ENCODE assay signal across 16 cellular contexts in the genomic region with DNA sequence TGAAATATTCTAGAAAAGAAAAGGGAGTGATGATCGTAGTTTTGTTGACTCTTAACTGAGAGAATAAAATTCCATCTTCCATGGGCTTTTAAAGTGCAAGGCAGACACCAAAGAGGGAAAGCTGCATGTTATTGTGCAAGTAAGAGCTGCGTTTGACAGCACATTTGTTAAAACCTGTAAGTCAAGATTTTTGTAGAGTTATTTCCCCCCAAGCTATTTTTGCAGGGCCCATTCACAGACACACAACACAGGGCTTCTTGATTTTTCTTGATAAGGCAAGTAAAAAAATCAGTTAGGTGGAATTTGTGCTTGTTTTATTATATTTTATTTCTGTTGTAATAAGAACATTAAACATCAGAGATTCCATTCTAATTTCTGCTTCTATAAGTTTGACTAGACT. TPM values are rescaled to one million over a fixed set of nuclear protein-coding genes. Genes with fewer than 3 reads are reported as not detected.
DNase-seq lines count a peak whose midpoint lies in the region; ATAC-seq, FAIRE-seq and TF ChIP-seq lines count a peak whose summit lies in the region.
"Had no signal": no experiment of that assay in that cellular context is flagged by ENCODE, and none has a peak within 500 bp of the region (broad histone marks: within the 10 kb centered on the region; RNA-seq: fewer than 3 reads in every experiment).

No MANE protein-coding gene starts in this region.

- no peak overlapping the region for H3K9ac ChIP-seq in PC-3 (ENCODE audit: low read length)

- H3F3A ChIP-seq in PC-3 (ENCODE audit: low read length, unreplicated experiment): no peaks in the 10 kb centered on the region

- CTCF ChIA-PET in PC-3 (lab: Charles Lee): no interaction called here
- CTCF ChIA-PET in CD4-positive, alpha-beta memory T cell (lab: Charles Lee; ENCODE audit: partially characterized antibody): no interaction called here

- no peaks in the 10 kb centered on the region for H4K20me1 ChIP-seq in PC-3 (ENCODE audit: low read length)

- FAIRE-seq in bronchial epithelial cell (lab: Jason Lieb, UNC): no peak

- no peak overlapping the region for H3K4me2 ChIP-seq in PC-3 (ENCODE audit: low read length)

- intact Hi-C loops in PC-3 (cut with micrococcal nuclease): no loop called here
- intact Hi-C loops in CD4-positive, alpha-beta memory T cell (cut with micrococcal nuclease): no loop called here

- no TSS peak for BruUV-seq in PC-3 (replicated peaks; lab: Mats Ljungman, UMichigan)

- peak overlapping the region; percentile 73 for H3K4me3 Mint-ChIP-seq in type B pancreatic cell
- no peak overlapping the region for H3K4me3 Mint-ChIP-seq in CD4-positive, alpha-beta memory T cell
- H3K4me3 Mint-ChIP-seq: H9 had no signal

- DNase-seq in PC-3 (peak; percentile 49), bronchial epithelial cell (ENCODE audit: low read depth) (peak; percentile 67), left kidney (ENCODE audit: low read depth, low spot score) (peak; percentile 29), type B pancreatic cell (ENCODE audit: extremely low spot score, unreplicated experiment) (no peak)
- no peak for DNase-seq in CD4-positive, alpha-beta memory T cell
- DNase-seq in stimulated activated naive CD4-positive, alpha-beta T cell (lab: John Stamatoyannopoulos, UW): no peak
- DNase-seq: ACHN, C1 segment of cervical spinal cord, DMS79, H9, Kasumi-1, MM.1S, NCI-H1092 treated with DMSO at 0.1 percent for 48 hours, NCI-H2081 treated with DMSO at 0.1 percent for 48 hours, SJCRH30 had no signal

- peaks cover 5% of the 10 kb centered on the region for H3K9me3 Mint-ChIP-seq in type B pancreatic cell
- H3K9me3 Mint-ChIP-seq in CD4-positive, alpha-beta memory T cell: no peaks in the 10 kb centered on the region

- H3K9me3 ChIP-seq in PC-3 (ENCODE audit: low read length): no peaks in the 10 kb centered on the region
- H3K9me3 ChIP-seq in CD4-positive, alpha-beta memory T cell (ENCODE audit: control insufficient read depth in 1 of 2, low read length in 2 of 2): no peaks in the 10 kb centered on the region
- H3K9me3 ChIP-seq: SJCRH30 had no signal

- H3K4me3 ChIP-seq in PC-3 (ENCODE audit: low read length) (no peak overlapping the region), bronchial epithelial cell (ENCODE audit: low read depth, low read length) (no peak overlapping the region)
- H3K4me3 ChIP-seq in CD4-positive, alpha-beta memory T cell (ENCODE audit: low read length in 2 of 2): no peak overlapping the region
- H3K4me3 ChIP-seq: SJCRH30 had no signal

- H2AFZ ChIP-seq in PC-3 (ENCODE audit: low read length): no peak overlapping the region

- H3K4me1 Mint-ChIP-seq in type B pancreatic cell (ENCODE audit: unreplicated experiment): peaks cover 5% of the 10 kb centered on the region
- no peaks in the 10 kb centered on the region for H3K4me1 Mint-ChIP-seq in CD4-positive, alpha-beta memory T cell
- H3K4me1 Mint-ChIP-seq: H9 had no signal

- H3K4me1 ChIP-seq in PC-3 (ENCODE audit: insufficient read depth, low read length): no peaks in the 10 kb centered on the region
- H3K4me1 ChIP-seq in CD4-positive, alpha-beta memory T cell (ENCODE audit: insufficient read depth, low read length): no peaks in the 10 kb centered on the region
- H3K4me1 ChIP-seq: SJCRH30 had no signal

- TF ChIP-seq CTCF in PC-3 (conservative IDR thresholded peaks at IDR 0.05; ENCODE audit: low read depth, low read length) (no peak), bronchial epithelial cell (IDR thresholded peaks at IDR 0.05; ENCODE audit: insufficient read depth, low read length, severe bottlenecking) (no peak), type B pancreatic cell (conservative IDR thresholded peaks at IDR 0.05) (no peak)

- ATAC-seq in PC-3: no peak
- ATAC-seq in GM18870 (IDR thresholded peaks at IDR 0.05; ENCODE audit: unreplicated experiment): no peak

- no peaks in the 10 kb centered on the region for H3K79me2 ChIP-seq in PC-3 (ENCODE audit: low read length)

- peak overlapping the region; percentile 88 for H3K27ac Mint-ChIP-seq in type B pancreatic cell
- no peak overlapping the region for H3K27ac Mint-ChIP-seq in CD4-positive, alpha-beta memory T cell

- H3K27ac ChIP-seq in PC-3 (ENCODE audit: low read length): no peak overlapping the region
- no peak overlapping the region for H3K27ac ChIP-seq in CD4-positive, alpha-beta memory T cell (ENCODE audit: low read depth, low read length)
- H3K27ac ChIP-seq: SJCRH30 had no signal

- H3K9me2 ChIP-seq in PC-3 (replicated peaks; ENCODE audit: low read length): no peaks in the 10 kb centered on the region

- peaks cover 6% of the 10 kb centered on the region for H3K36me3 Mint-ChIP-seq in type B pancreatic cell
- H3K36me3 Mint-ChIP-seq in CD4-positive, alpha-beta memory T cell: no peaks in the 10 kb centered on the region

- H3K27me3 Mint-ChIP-seq in type B pancreatic cell: no peaks in the 10 kb centered on the region
- no peaks in the 10 kb centered on the region for H3K27me3 Mint-ChIP-seq in CD4-positive, alpha-beta memory T cell

- H3K27me3 ChIP-seq in PC-3 (ENCODE audit: low read length): 0 out of 2 replicates have a peak, but pooled peaks cover under 1% of the 10 kb centered on the region
- no peaks in the 10 kb centered on the region for H3K27me3 ChIP-seq in bronchial epithelial cell (ENCODE audit: control insufficient read depth, insufficient read depth, low read length)
- no peaks in the 10 kb centered on the region for H3K27me3 ChIP-seq in CD4-positive, alpha-beta memory T cell (ENCODE audit: insufficient read depth, low read length)
- H3K27me3 ChIP-seq: SJCRH30 had no signal

- H3K36me3 ChIP-seq in PC-3 (ENCODE audit: low read depth, low read length) (no peaks in the 10 kb centered on the region), bronchial epithelial cell (ENCODE audit: control insufficient read depth, insufficient read depth, low read length) (no peaks in the 10 kb centered on the region)
- H3K36me3 ChIP-seq in CD4-positive, alpha-beta memory T cell (ENCODE audit: insufficient read depth, low read length): no peaks in the 10 kb centered on the region
- H3K36me3 ChIP-seq: SJCRH30 had no signal

- POLR2A ChIA-PET in PC-3 (lab: Charles Lee; ENCODE audit: unreplicated experiment): no interaction called here
- POLR2A ChIA-PET in CD4-positive, alpha-beta memory T cell (lab: Charles Lee; ENCODE audit: partially characterized antibody): no interaction called here

RNA-seq across cellular contexts. Expression of gene CFAP206, which starts 13.8 kb away (rescaled TPM):
- total RNA-seq in PC-3 (2014; rRNA removed) (0.07 TPM in 1 of 2 replicates, not detected in the other), bronchial epithelial cell (under 0.01 TPM in 1 of 2 replicates, not detected in the other), type B pancreatic cell (ENCODE audit: low replicate concordance) (2.1 and 5.0 TPM in 2 replicates)
- total RNA-seq in CD4-positive, alpha-beta memory T cell: under 1 TPM in 1 of 2 experiments, not detected in 1; 0.25 TPM
- not detected for polyA plus RNA-seq in CD4-positive, alpha-beta memory T cell
- total RNA-seq: H9 had no signal

RNA-seq across cellular contexts. Expression of gene SLC35A1, which starts 51.2 kb away (rescaled TPM):
- total RNA-seq in PC-3 (2014; rRNA removed) (7.4 and 9.9 TPM in 2 replicates), bronchial epithelial cell (12.2 and 14.5 TPM in 2 replicates), type B pancreatic cell (ENCODE audit: low replicate concordance) (19.4 and 26.4 TPM in 2 replicates)
- total RNA-seq in CD4-positive, alpha-beta memory T cell: 10 to 100 TPM; 20.4 to 26.2 TPM
- 10 to 100 TPM; 31.2 to 33.2 TPM for polyA plus RNA-seq in CD4-positive, alpha-beta memory T cell

Comparison
In these comparisons a context has a peak if more than half of its experiments do, and no peak if none do; other contexts are left out.
1. DNase-seq: peak in PC-3 (single experiment), bronchial epithelial cell (single experiment) and left kidney (single experiment); none in type B pancreatic cell (single experiment), CD4-positive, alpha-beta memory T cell (0 of 5) and stimulated activated naive CD4-positive, alpha-beta T cell (0 of 6).